In genomic region chr17:83062011-83062817, GRCh38 we compare ENCODE assay signal across 13 cellular contexts. TPM values are rescaled to one million over a fixed set of nuclear protein-coding genes. Genes with fewer than 3 reads are reported as not detected.
DNase-seq lines count a peak whose midpoint lies in the region; ATAC-seq and TF ChIP-seq lines count a peak whose summit lies in the region.
"Had no signal": no experiment of that assay in that cellular context is flagged by ENCODE, and none has a peak within 500 bp of the region (broad histone marks: within the 10 kb centered on the region; RNA-seq: fewer than 3 reads in every experiment).

No MANE protein-coding gene starts in this region.

- no peaks in the 10 kb centered on the region for H3K9me2 ChIP-seq in SK-N-SH

- TF ChIP-seq EP300 in SK-N-SH (IDR thresholded peaks at IDR 0.05; ENCODE audit: borderline replicate concordance in 1 of 2, low read depth in 1 of 2, low read length in 1 of 2) = no peak

- DNase-seq in SK-N-SH = peak; percentile 34
- peak; percentile 51 for DNase-seq in KG1 (lab: John Stamatoyannopoulos, UW)
- DNase-seq in cardiac septum (ENCODE audit: low spot score) = peak; percentile 74
- DNase-seq in retina = peak; percentile 2
- DNase-seq in caudate nucleus (lab: John Stamatoyannopoulos, UW) = no peak
- DNase-seq in NCI-H1436 treated with DMSO at 0.1 percent for 48 hours (lab: John Stamatoyannopoulos, UW) = no peak
- no peak for DNase-seq in esophagus squamous epithelium (lab: John Stamatoyannopoulos, UW)
- DNase-seq: DMS53, NCI-H1417 treated with DMSO at 0.1 percent for 48 hours, NCI-H345 had no signal

- no peaks in the 10 kb centered on the region for H3K36me3 ChIP-seq in SK-N-SH (replicated peaks in 1 of 2; ENCODE audit: control insufficient read depth in 1 of 2, insufficient read depth in 2 of 2, low read length in 1 of 2)
- no peaks in the 10 kb centered on the region for H3K36me3 ChIP-seq in esophagus squamous epithelium
- H3K36me3 ChIP-seq: BLaER1 treated with 17β-estradiol and CSF1 and Interleukin-3, amounts not matched to agents 10 nM and 100 nM had no signal

- CTCF ChIA-PET in SK-N-SH (lab: Yijun Ruan, JAX) = no interaction called here

- no peak overlapping the region for H3K4me3 ChIP-seq in SK-N-SH (ENCODE audit: low read depth in 2 of 2, low read length in 1 of 2)
- no peak overlapping the region for H3K4me3 ChIP-seq in esophagus squamous epithelium
- H3K4me3 ChIP-seq: BLaER1 treated with 17β-estradiol and CSF1 and Interleukin-3, amounts not matched to agents 10 nM and 100 nM had no signal

- no peak for TF ChIP-seq RAD21 in SK-N-SH (IDR thresholded peaks at IDR 0.05; ENCODE audit: low read length)

- H3K9me3 ChIP-seq in SK-N-SH (no peaks in the 10 kb centered on the region), esophagus squamous epithelium (no peaks in the 10 kb centered on the region)
- H3K9me3 ChIP-seq: BLaER1 treated with 17β-estradiol and CSF1 and Interleukin-3, amounts not matched to agents 10 nM and 100 nM had no signal

- H2AFZ ChIP-seq in SK-N-SH (ENCODE audit: low read depth) = no peak overlapping the region

- no peak for TF ChIP-seq POLR2A in esophagus squamous epithelium (IDR thresholded peaks at IDR 0.05)

- H3K79me2 ChIP-seq in SK-N-SH (ENCODE audit: insufficient read depth) = no peaks in the 10 kb centered on the region

- H3K4me1 ChIP-seq in SK-N-SH (ENCODE audit: control insufficient read depth in 1 of 2, insufficient read depth in 2 of 2, low read depth in 1 of 2, low read length in 1 of 2) = no peaks in the 10 kb centered on the region
- peaks cover 0 to 27% (median 11%) of the 10 kb centered on the region in 3 donors for H3K4me1 ChIP-seq in esophagus squamous epithelium

- H3K4me2 ChIP-seq in SK-N-SH = no peak overlapping the region

- H3K27ac ChIP-seq in SK-N-SH (ENCODE audit: low read depth in 2 of 2, low read length in 1 of 2) = no peak overlapping the region
- H3K27ac ChIP-seq in caudate nucleus (ENCODE audit: low read depth, low read length) = no peak overlapping the region
- no peak overlapping the region for H3K27ac ChIP-seq in esophagus squamous epithelium
- H3K27ac ChIP-seq: BLaER1 treated with 17β-estradiol and CSF1 and Interleukin-3, amounts not matched to agents 10 nM and 100 nM had no signal

- 56% methylated on average over 10 of the region's 24 CpGs for WGBS in SK-N-SH (ENCODE audit: low lambda C conversion rate)
- 71 to 78% methylated on average over 4 to 6 of the region's 24 CpGs for WGBS in esophagus squamous epithelium, 2 donors

- H4K20me1 ChIP-seq in SK-N-SH (ENCODE audit: insufficient read depth) = no peaks in the 10 kb centered on the region
- H4K20me1 ChIP-seq: BLaER1 treated with 17β-estradiol and CSF1 and Interleukin-3, amounts not matched to agents 10 nM and 100 nM had no signal

- intact Hi-C loops in cardiac septum (cut with DNase I) (no loop called here), esophagus squamous epithelium (cut with DNase I) (no loop called here)

- TF ChIP-seq CTCF in SK-N-SH (IDR thresholded peaks at IDR 0.05) = no peak
- no peak for TF ChIP-seq CTCF in esophagus squamous epithelium (IDR thresholded peaks at IDR 0.05)

- no peak for ATAC-seq in SK-N-SH treated with all-trans-retinoic acid at 6 μM for 48 hours
- ATAC-seq: naive thymus-derived CD8-positive, alpha-beta T cell had no signal

- POLR2A ChIA-PET in SK-N-SH (lab: Yijun Ruan, JAX) = no interaction called here

- H3F3A ChIP-seq in SK-N-SH (replicated peaks; ENCODE audit: insufficient read depth) = no peaks in the 10 kb centered on the region

- H3K9ac ChIP-seq in SK-N-SH = no peak overlapping the region

- H3K27me3 ChIP-seq in SK-N-SH (ENCODE audit: insufficient read depth) (no peaks in the 10 kb centered on the region), esophagus squamous epithelium (peaks cover 0 to 11% (median 0%) of the 10 kb centered on the region in 4 donors)
- H3K27me3 ChIP-seq: BLaER1 treated with 17β-estradiol and CSF1 and Interleukin-3, amounts not matched to agents 10 nM and 100 nM had no signal

TF ChIP-seq in SK-N-SH, 30 proteins besides CTCF, POLR2A, EP300 and RAD21 (continues in another document):
- TF ChIP-seq FOSL2 (IDR thresholded peaks at IDR 0.05; ENCODE audit: borderline replicate concordance, low read depth) (no peak), MEF2A (IDR thresholded peaks at IDR 0.05; ENCODE audit: borderline replicate concordance, low read depth) (no peak), RXRA (IDR thresholded peaks at IDR 0.05; ENCODE audit: borderline replicate concordance, low read depth) (no peak), POLR2AphosphoS5 (IDR thresholded peaks at IDR 0.05; ENCODE audit: low read depth, low read length) (no peak), SMC3 (IDR thresholded peaks at IDR 0.05; ENCODE audit: low read depth, low read length) (no peak), FOXJ3 (CRISPR knock-in tag; IDR thresholded peaks at IDR 0.05) (no peak), MAX (IDR thresholded peaks at IDR 0.05; ENCODE audit: low read depth) (no peak), JUND (IDR thresholded peaks at IDR 0.05) (no peak), GATA2 (CRISPR knock-in tag; IDR thresholded peaks at IDR 0.05) (no peak)

TF ChIP-seq in SK-N-SH treated with all-trans-retinoic acid at 6 μM for 48 hours, 23 proteins besides CTCF, POLR2A, EP300 and RAD21 (continues in another document):
- TF ChIP-seq ZFP3 (CRISPR knock-in tag; IDR thresholded peaks at IDR 0.05) (no peak), TSHZ2 (CRISPR knock-in tag; IDR thresholded peaks at IDR 0.05) (no peak), ZNF70 (CRISPR knock-in tag; IDR thresholded peaks at IDR 0.05) (no peak), PATZ1 (CRISPR knock-in tag; IDR thresholded peaks at IDR 0.05; ENCODE audit: borderline replicate concordance) (no peak), GLIS3 (CRISPR knock-in tag; IDR thresholded peaks at IDR 0.05) (no peak)
- TF ChIP-seq, protein P1, sequence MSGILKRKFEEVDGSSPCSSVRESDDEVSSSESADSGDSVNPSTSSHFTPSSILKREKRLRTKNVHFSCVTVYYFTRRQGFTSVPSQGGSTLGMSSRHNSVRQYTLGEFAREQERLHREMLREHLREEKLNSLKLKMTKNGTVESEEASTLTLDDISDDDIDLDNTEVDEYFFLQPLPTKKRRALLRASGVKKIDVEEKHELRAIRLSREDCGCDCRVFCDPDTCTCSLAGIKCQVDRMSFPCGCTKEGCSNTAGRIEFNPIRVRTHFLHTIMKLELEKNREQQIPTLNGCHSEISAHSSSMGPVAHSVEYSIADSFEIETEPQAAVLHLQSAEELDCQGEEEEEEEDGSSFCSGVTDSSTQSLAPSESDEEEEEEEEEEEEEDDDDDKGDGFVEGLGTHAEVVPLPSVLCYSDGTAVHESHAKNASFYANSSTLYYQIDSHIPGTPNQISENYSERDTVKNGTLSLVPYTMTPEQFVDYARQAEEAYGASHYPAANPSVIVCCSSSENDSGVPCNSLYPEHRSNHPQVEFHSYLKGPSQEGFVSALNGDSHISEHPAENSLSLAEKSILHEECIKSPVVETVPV (CRISPR knock-in tag; IDR thresholded peaks at IDR 0.05) = no peak

RNA-seq across cellular contexts. Expression of gene METRNL, which starts 17.2 kb away (rescaled TPM):
- polyA plus RNA-seq in SK-N-SH (2012; rRNA removed) = 50.8 and 75.5 TPM in 2 replicates
- 31.7 and 51.3 TPM in 2 replicates for polyA plus RNA-seq in SK-N-SH (2012; cell fraction: cytosol; rRNA removed)
- 56.5 and 122 TPM in 2 replicates for polyA plus RNA-seq in SK-N-SH (2012; cell fraction: nucleus; rRNA removed)
- 104 TPM for total RNA-seq in cardiac septum
- total RNA-seq in esophagus squamous epithelium = 100 to 1,000 TPM in 1 of 4 donors, 10 to 100 TPM in 3; 80.3 to 137 (median 87.7) TPM

Comparison
In these comparisons a context has a peak if more than half of its experiments do, and no peak if none do; other contexts are left out.
1. DNase-seq: peak in SK-N-SH (single experiment), KG1 (single experiment), cardiac septum (single experiment) and retina (single experiment); none in caudate nucleus (0 of 61), NCI-H1436 treated with DMSO at 0.1 percent for 48 hours (single experiment) and esophagus squamous epithelium (single experiment).